ENCODE assay signal across 18 cellular contexts in the genomic region with DNA sequence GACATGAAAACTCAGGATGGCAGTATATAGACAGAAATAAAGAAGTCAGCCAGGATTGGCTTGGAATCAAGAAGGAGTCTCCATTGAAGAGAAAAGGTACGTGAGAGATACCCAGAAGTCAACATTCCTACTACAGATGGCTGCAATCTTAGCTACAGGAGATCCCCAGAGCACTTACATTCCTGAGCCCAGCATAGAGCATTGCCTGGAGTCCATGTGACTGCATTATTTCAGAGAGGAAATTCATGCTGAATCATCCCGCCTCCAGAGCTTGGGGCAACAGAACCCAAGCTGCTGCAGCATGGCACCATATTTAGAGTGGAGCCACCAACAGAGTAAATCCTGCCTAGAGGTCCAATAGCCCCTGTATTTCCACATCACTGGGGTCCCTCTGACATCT.
"Had no signal": no experiment of that assay in that cellular context is flagged by ENCODE, and none has a peak within 500 bp of the region (broad histone marks: within the 10 kb centered on the region; RNA-seq: fewer than 3 reads in every experiment).

No MANE protein-coding gene starts in this region.

- H3K4me3 ChIP-seq: ovary, psoas muscle, skin epidermis, suprapubic skin, transverse colon had no signal

- H3K9me3 ChIP-seq: suprapubic skin had no signal

- H3K27me3 ChIP-seq: ovary, suprapubic skin, transverse colon had no signal

- DNase-seq: activated CD4-positive, alpha-beta T cell treated with anti-CD3 and anti-CD28 coated beads, Interleukin-2, amount 10 ng/mL, durations not matched to agents 24 days and 14 days; activated CD8-positive, alpha-beta T cell treated with anti-CD3 and anti-CD28 coated beads for 36 hours; activated naive CD4-positive, alpha-beta T cell treated with anti-CD3 and anti-CD28 coated beads for 36 hours; activated T-cell treated with anti-CD3 and anti-CD28 coated beads, Interleukin-2, amount 50 U/mL, for 1 hour; anterior cingulate cortex; cerebellar nuclear complex; effector CD4-positive, alpha-beta T cell; left cardiac atrium; naive thymus-derived CD8-positive, alpha-beta T cell; ovary; psoas muscle; right cardiac atrium; stimulated activated CD4-positive, alpha-beta T cell treated with anti-CD3 and anti-CD28 coated beads, Interleukin-15, amount 100 ng/mL, for 24 hours; stimulated activated CD4-positive, alpha-beta T cell treated with anti-CD3 and anti-CD28 coated beads, Interleukin-2, amount 100 ng/mL, for 48 hours; stimulated activated naive CD8-positive, alpha-beta T cell treated with anti-CD3 and anti-CD28 coated beads, Interleukin-15, amount 100 ng/mL, for 72 hours; transverse colon had no signal

- H3K4me1 ChIP-seq: psoas muscle, suprapubic skin, transverse colon had no signal

- H3K36me3 ChIP-seq: ovary, suprapubic skin, transverse colon had no signal

- H3K27ac ChIP-seq: ovary, psoas muscle, skin epidermis, suprapubic skin, transverse colon had no signal
